ENCODE assay signal across 21 cellular contexts in the genomic region with DNA sequence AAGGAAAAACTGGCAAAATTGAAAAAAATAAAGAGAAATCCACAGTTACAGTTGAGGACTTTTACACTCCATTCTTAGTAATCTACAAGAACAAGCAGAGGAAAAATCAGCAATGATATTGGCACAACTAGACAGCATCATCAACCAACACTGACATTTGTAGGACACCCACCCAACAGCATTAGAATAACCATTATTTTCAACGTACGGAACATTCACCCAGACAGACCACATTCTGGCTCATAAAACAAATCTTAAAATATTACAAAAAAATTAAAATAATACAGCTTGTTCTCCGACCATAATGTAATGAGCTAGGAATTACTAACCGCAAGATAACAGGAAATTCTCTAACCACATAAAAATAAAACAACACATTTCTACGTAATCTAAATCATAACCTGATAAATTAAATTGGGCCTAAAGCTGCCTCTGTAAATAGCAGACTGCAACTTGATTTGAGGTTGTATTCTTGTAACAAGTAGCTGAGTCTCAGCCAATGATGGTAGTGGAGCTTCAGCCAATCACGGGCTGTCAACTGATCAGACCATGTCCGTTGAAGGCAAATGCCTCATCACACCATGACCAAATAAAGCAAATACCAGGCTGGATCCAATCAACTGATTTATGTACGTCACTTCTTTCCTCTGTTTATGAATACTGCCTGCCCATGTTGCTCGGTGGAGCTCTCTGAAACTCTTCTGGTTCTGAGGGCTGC. TPM values are rescaled to one million over a fixed set of nuclear protein-coding genes. Genes with fewer than 3 reads are reported as not detected.
DNase-seq lines count a peak whose midpoint lies in the region; TF ChIP-seq lines count a peak whose summit lies in the region.
"Had no signal": no experiment of that assay in that cellular context is flagged by ENCODE, and none has a peak within 500 bp of the region (broad histone marks: within the 10 kb centered on the region; RNA-seq: fewer than 3 reads in every experiment).

No MANE protein-coding gene starts in this region.

- no peak for TF ChIP-seq CTCF in astrocyte of the cerebellum (IDR thresholded peaks at IDR 0.05; ENCODE audit: low read depth, low read length, missing control alignments)
- no peak for TF ChIP-seq CTCF in fibroblast of mammary gland (conservative IDR thresholded peaks at IDR 0.05; ENCODE audit: control insufficient read depth, insufficient read depth, low read depth, low read length)
- no peak for TF ChIP-seq CTCF in ovary (IDR thresholded peaks at IDR 0.05)

- no peaks in the 10 kb centered on the region for H3K9me3 ChIP-seq in ovary
- H3K9me3 ChIP-seq: pancreas had no signal

- H3K4me1 Mint-ChIP-seq in activated T-helper 1 cell treated with anti-CD3 and anti-CD28 coated beads, Interleukin-12 subunit alpha, Interleukin-12 subunit beta, Interleukin-2, Interleukin-4 antibody, amounts not matched to agents 30 ng/mL and 10 ng/mL and 1 ng/mL, durations not matched to agents 14 hours and 24 hours and 36 hours (ENCODE audit: low read depth), result no peaks in the 10 kb centered on the region
- H3K4me1 Mint-ChIP-seq: naive B cell had no signal

- no peaks in the 10 kb centered on the region for H3K27me3 ChIP-seq in ovary
- H3K27me3 ChIP-seq: cardiac muscle cell, esophagus squamous epithelium, hepatocyte, pancreas had no signal

- peak overlapping the region; percentile 44 to 61 for H3K27ac ChIP-seq in ovary
- H3K27ac ChIP-seq: cardiac muscle cell, esophagus squamous epithelium, hepatocyte, pancreas had no signal

- TF ChIP-seq POLR2A in ovary (IDR thresholded peaks at IDR 0.05), result no peak

- no peak overlapping the region for H3K4me3 ChIP-seq in astrocyte of the cerebellum (ENCODE audit: low read depth, low read length)
- no peak overlapping the region for H3K4me3 ChIP-seq in fibroblast of mammary gland (ENCODE audit: control insufficient read depth, low read depth, low read length)
- no peak overlapping the region for H3K4me3 ChIP-seq in ovary
- H3K4me3 ChIP-seq: cardiac muscle cell, esophagus squamous epithelium, GM12878, hepatocyte, pancreas had no signal

- no peaks in the 10 kb centered on the region for H3K36me3 ChIP-seq in ovary
- H3K36me3 ChIP-seq: cardiac muscle cell, pancreas had no signal

- peaks cover 3% of the 10 kb centered on the region for H3K27me3 Mint-ChIP-seq in activated T-helper 1 cell treated with anti-CD3 and anti-CD28 coated beads, Interleukin-12 subunit alpha, Interleukin-12 subunit beta, Interleukin-2, Interleukin-4 antibody, amounts not matched to agents 30 ng/mL and 10 ng/mL and 1 ng/mL, durations not matched to agents 14 hours and 24 hours and 36 hours (ENCODE audit: insufficient read depth)

- DNase-seq in AG08396 (ENCODE audit: low spot score) (peak; percentile 58), astrocyte of the cerebellum (ENCODE audit: low read depth) (peak; percentile 31), fibroblast of mammary gland (ENCODE audit: low read depth) (peak; percentile 90), ovary (peak; percentile 47 to 60 (median 56)), cerebellar nuclear complex (lab: John Stamatoyannopoulos, UW) (no peak), NK-92 (lab: John Stamatoyannopoulos, UW; ENCODE audit: unreplicated experiment) (no peak), mesenteric fat pad (ENCODE audit: low spot score) (no peak)
- no peak for DNase-seq in activated T-helper 1 cell treated with anti-CD3 and anti-CD28 coated beads, Interleukin-12 subunit alpha, Interleukin-12 subunit beta, Interleukin-2, Interleukin-4 antibody, amounts not matched to agents 30 ng/mL and 10 ng/mL and 1 ng/mL, durations not matched to agents 14 hours and 24 hours and 36 hours (ENCODE audit: low spot score)
- DNase-seq: DMS53; effector CD8-positive, alpha-beta T cell; esophagus squamous epithelium; naive B cell; NCI-H1417 treated with DMSO at 0.1 percent for 48 hours; NCI-H774; OCI-M1; pancreas; SHP77 had no signal

- TF ChIP-seq EP300 in ovary (IDR thresholded peaks at IDR 0.05), result no peak

- 15 to 33% (median 16%) methylated on average over 9 of the region's 9 CpGs for WGBS in ovary, 3 donors

- in situ Hi-C loops in astrocyte of the cerebellum (cut with HindIII; ENCODE audit: low sequenced_read_pairs), result no loop called here

- intact Hi-C loops in ovary (cut with DNase I), result no loop called here
- intact Hi-C loops in activated T-helper 1 cell treated with anti-CD3 and anti-CD28 coated beads, Interleukin-12 subunit alpha, Interleukin-12 subunit beta, Interleukin-2, Interleukin-4 antibody, amounts not matched to agents 30 ng/mL and 10 ng/mL and 1 ng/mL, durations not matched to agents 14 hours and 24 hours and 36 hours (cut with micrococcal nuclease), result no loop called here

- no peaks in the 10 kb centered on the region for H3K36me3 Mint-ChIP-seq in activated T-helper 1 cell treated with anti-CD3 and anti-CD28 coated beads, Interleukin-12 subunit alpha, Interleukin-12 subunit beta, Interleukin-2, Interleukin-4 antibody, amounts not matched to agents 30 ng/mL and 10 ng/mL and 1 ng/mL, durations not matched to agents 14 hours and 24 hours and 36 hours (ENCODE audit: low read depth)

- H3K4me1 ChIP-seq in ovary (ENCODE audit: insufficient read depth), result peaks cover 2% of the 10 kb centered on the region
- H3K4me1 ChIP-seq: esophagus squamous epithelium had no signal

- H3K4me3 Mint-ChIP-seq in activated T-helper 1 cell treated with anti-CD3 and anti-CD28 coated beads, Interleukin-12 subunit alpha, Interleukin-12 subunit beta, Interleukin-2, Interleukin-4 antibody, amounts not matched to agents 30 ng/mL and 10 ng/mL and 1 ng/mL, durations not matched to agents 14 hours and 24 hours and 36 hours, result no peak overlapping the region
- H3K4me3 Mint-ChIP-seq: naive B cell had no signal

- peaks cover 8% of the 10 kb centered on the region for H3K9me3 Mint-ChIP-seq in activated T-helper 1 cell treated with anti-CD3 and anti-CD28 coated beads, Interleukin-12 subunit alpha, Interleukin-12 subunit beta, Interleukin-2, Interleukin-4 antibody, amounts not matched to agents 30 ng/mL and 10 ng/mL and 1 ng/mL, durations not matched to agents 14 hours and 24 hours and 36 hours

- H3K27ac Mint-ChIP-seq in activated T-helper 1 cell treated with anti-CD3 and anti-CD28 coated beads, Interleukin-12 subunit alpha, Interleukin-12 subunit beta, Interleukin-2, Interleukin-4 antibody, amounts not matched to agents 30 ng/mL and 10 ng/mL and 1 ng/mL, durations not matched to agents 14 hours and 24 hours and 36 hours, result no peak overlapping the region
- H3K27ac Mint-ChIP-seq: activated naive CD4-positive, alpha-beta T cell treated with anti-CD3 and anti-CD28 coated beads, Interleukin-2, amount 50 U/mL, for 72 hours had no signal

RNA-seq across cellular contexts. Expression of gene PLSCR4, which starts 9.2 kb away (rescaled TPM):
- total RNA-seq in ovary, result 10 to 100 TPM; 30.7 to 78.4 (median 50.9) TPM
- 10 to 100 TPM; 36.3 to 68.6 TPM for polyA plus RNA-seq in ovary
- 60.7 TPM for total RNA-seq in mesenteric fat pad
- not detected in 2 replicates for total RNA-seq in activated T-helper 1 cell treated with anti-CD3 and anti-CD28 coated beads, Interleukin-12 subunit alpha, Interleukin-12 subunit beta, Interleukin-2, Interleukin-4 antibody, amounts not matched to agents 30 ng/mL and 10 ng/mL and 1 ng/mL, durations not matched to agents 14 hours and 24 hours and 36 hours
- total RNA-seq: activated naive CD4-positive, alpha-beta T cell treated with anti-CD3 and anti-CD28 coated beads, Interleukin-2, amount 50 U/mL, for 72 hours; GM12878 had no signal

Comparison
In these comparisons a context has a peak if more than half of its experiments do, and no peak if none do; other contexts are left out.
1. DNase-seq: peak in AG08396 (single experiment), astrocyte of the cerebellum (single experiment), fibroblast of mammary gland (single experiment) and ovary (5 of 5); none in cerebellar nuclear complex (0 of 2), NK-92 (single experiment), mesenteric fat pad (single experiment) and activated T-helper 1 cell treated with anti-CD3 and anti-CD28 coated beads, Interleukin-12 subunit alpha, Interleukin-12 subunit beta, Interleukin-2, Interleukin-4 antibody, amounts not matched to agents 30 ng/mL and 10 ng/mL and 1 ng/mL, durations not matched to agents 14 hours and 24 hours and 36 hours (single experiment).
2. RNA of gene PLSCR4, which starts 9.2 kb away (total RNA-seq): 60.7 TPM in mesenteric fat pad (single experiment) and 30.7 to 78.4 TPM in ovary; not detected in activated T-helper 1 cell treated with anti-CD3 and anti-CD28 coated beads, Interleukin-12 subunit alpha, Interleukin-12 subunit beta, Interleukin-2, Interleukin-4 antibody, amounts not matched to agents 30 ng/mL and 10 ng/mL and 1 ng/mL, durations not matched to agents 14 hours and 24 hours and 36 hours; every median in the first group is over 10 times any median in the second.